ENCODE assay signal across 18 cellular contexts in genomic region chr2:33859191-33859590, GRCh38.
"Had no signal": no experiment of that assay in that cellular context is flagged by ENCODE, and none has a peak within 500 bp of the region (broad histone marks: within the 10 kb centered on the region; RNA-seq: fewer than 3 reads in every experiment).

No MANE protein-coding gene starts in this region.

- H3K4me3 ChIP-seq: gastrocnemius medialis, left ventricle myocardium inferior, tibial nerve, vagina had no signal

- H3K27ac Mint-ChIP-seq: activated naive CD4-positive, alpha-beta T cell treated with anti-CD3 and anti-CD28 coated beads, Interleukin-2, amount 50 U/mL, for 24 hours; stimulated activated naive CD8-positive, alpha-beta T cell treated with anti-CD3 and anti-CD28 coated beads, Interleukin-15, Interleukin-2, amounts not matched to agents 100 ng/mL and 50 ng/mL, for 24 hours; T-helper 1 cell treated with Interleukin-12 subunit alpha and Interleukin-12 subunit beta and Interleukin-4 antibody, amounts not matched to agents 30 μg/mL and 1 μg/mL, for 36 hours had no signal

- H3K27me3 Mint-ChIP-seq: activated naive CD4-positive, alpha-beta T cell treated with anti-CD3 and anti-CD28 coated beads, Interleukin-2, amount 50 U/mL, for 24 hours; stimulated activated naive CD8-positive, alpha-beta T cell treated with anti-CD3 and anti-CD28 coated beads, Interleukin-15, Interleukin-2, amounts not matched to agents 100 ng/mL and 50 ng/mL, for 24 hours had no signal

- H3K27me3 ChIP-seq: gastrocnemius medialis, heart left ventricle, tibial nerve, vagina had no signal

- ATAC-seq: gastrocnemius medialis, heart left ventricle had no signal

- H3K4me1 ChIP-seq: gastrocnemius medialis, heart left ventricle, left ventricle myocardium inferior, tibial nerve, vagina had no signal

- H3K4me3 Mint-ChIP-seq: activated naive CD4-positive, alpha-beta T cell treated with anti-CD3 and anti-CD28 coated beads, Interleukin-2, amount 50 U/mL, for 24 hours; T-helper 1 cell treated with Interleukin-12 subunit alpha and Interleukin-12 subunit beta and Interleukin-4 antibody, amounts not matched to agents 30 μg/mL and 1 μg/mL, for 36 hours had no signal

- H3K36me3 Mint-ChIP-seq: activated naive CD4-positive, alpha-beta T cell treated with anti-CD3 and anti-CD28 coated beads, Interleukin-2, amount 50 U/mL, for 24 hours had no signal

- DNase-seq: activated CD4-positive, alpha-beta T cell treated with anti-CD3 and anti-CD28 coated beads for 48 hours; activated CD4-positive, CD25-positive, alpha-beta regulatory T cell; activated CD8-positive, alpha-beta memory T cell treated with anti-CD3 and anti-CD28 coated beads, Interleukin-2, amount 50 U/mL, for 48 hours; activated gamma-delta T cell; activated T-cell treated with anti-CD3 and anti-CD28 coated beads, Interleukin-2, amount 50 U/mL, for 48 hours; cerebellar nuclear complex; cortex of kidney; effector CD4-positive, alpha-beta T cell; gastrocnemius medialis; heart left ventricle; immature natural killer cell; kidney glomerular epithelial cell; left ventricle myocardium inferior had no signal

- H3K27ac ChIP-seq: gastrocnemius medialis, left ventricle myocardium inferior, tibial nerve, vagina had no signal

- H3K36me3 ChIP-seq: gastrocnemius medialis, heart left ventricle, left ventricle myocardium inferior, tibial nerve, vagina had no signal

- H3K9me3 ChIP-seq: gastrocnemius medialis, vagina had no signal
